ENCODE assay signal across 1 cellular context in genomic region chr3:12181806-12182205, GRCh38.
TF ChIP-seq lines count a peak whose summit lies in the region.

No MANE protein-coding gene starts in this region.

TF ChIP-seq in SK-N-SH, 30 proteins besides CTCF, POLR2A, EP300 and RAD21 (continued from another document):
- no peak for TF ChIP-seq NFIC (IDR thresholded peaks at IDR 0.05; ENCODE audit: borderline replicate concordance)
- no peak for TF ChIP-seq RFX5 (IDR thresholded peaks at IDR 0.05; ENCODE audit: low read length)
- no peak for TF ChIP-seq MEF2A (IDR thresholded peaks at IDR 0.05; ENCODE audit: borderline replicate concordance, low read depth)
- no peak for TF ChIP-seq ELF1 (IDR thresholded peaks at IDR 0.05)
- no peak for TF ChIP-seq PBX3 (IDR thresholded peaks at IDR 0.05)
- no peak for TF ChIP-seq TCF12 (IDR thresholded peaks at IDR 0.05)
- no peak for TF ChIP-seq JUND (IDR thresholded peaks at IDR 0.05)
- TF ChIP-seq YY1 (IDR thresholded peaks at IDR 0.05; ENCODE audit: low read depth) = no peak
- TF ChIP-seq MAX (IDR thresholded peaks at IDR 0.05; ENCODE audit: low read depth) = no peak
- no peak for TF ChIP-seq TEAD4 (IDR thresholded peaks at IDR 0.05; ENCODE audit: borderline replicate concordance, insufficient read depth)
- no peak for TF ChIP-seq NRF1 (IDR thresholded peaks at IDR 0.05; ENCODE audit: low read depth, low read length)
- no peak for TF ChIP-seq FOSL2 (IDR thresholded peaks at IDR 0.05; ENCODE audit: borderline replicate concordance, low read depth)
- TF ChIP-seq RXRA (IDR thresholded peaks at IDR 0.05; ENCODE audit: borderline replicate concordance, low read depth) = no peak
- TF ChIP-seq POLR2AphosphoS5 (IDR thresholded peaks at IDR 0.05; ENCODE audit: low read depth, low read length) = no peak
- no peak for TF ChIP-seq CHD2 (IDR thresholded peaks at IDR 0.05; ENCODE audit: low read length, partially characterized antibody)
- TF ChIP-seq IRF3 (IDR thresholded peaks at IDR 0.05; ENCODE audit: low read depth, low read length) = no peak
- no peak for TF ChIP-seq USF1 (IDR thresholded peaks at IDR 0.05; ENCODE audit: borderline replicate concordance, low read depth)
TF ChIP-seq in SK-N-SH: peak in this region for 0.
